Comparison of ENCODE assay signal across 2 cellular contexts in the genomic region with DNA sequence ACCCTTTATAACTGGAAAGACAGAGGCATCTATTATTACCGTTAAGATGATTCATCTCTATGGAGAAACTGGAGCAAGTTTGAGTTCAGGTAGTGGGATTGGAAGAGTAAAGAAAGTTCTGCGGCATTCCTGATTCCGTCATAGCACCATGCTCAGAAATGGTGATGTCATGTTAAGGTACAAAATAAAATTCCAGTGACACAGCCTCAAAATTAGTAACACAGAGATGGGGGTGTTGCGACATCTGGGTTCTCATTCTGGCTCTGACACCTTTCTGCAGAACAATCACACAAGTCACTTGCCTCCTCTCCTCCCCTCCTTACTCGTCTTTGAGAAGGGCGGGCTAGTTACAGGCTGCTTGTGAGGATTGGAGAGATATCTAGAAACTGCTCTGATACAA.
TF ChIP-seq lines count a peak whose summit lies in the region.

No MANE protein-coding gene starts in this region.

TF ChIP-seq in GM23338, 12 proteins besides CTCF, POLR2A, EP300 and RAD21:
- TF ChIP-seq, protein P1, sequence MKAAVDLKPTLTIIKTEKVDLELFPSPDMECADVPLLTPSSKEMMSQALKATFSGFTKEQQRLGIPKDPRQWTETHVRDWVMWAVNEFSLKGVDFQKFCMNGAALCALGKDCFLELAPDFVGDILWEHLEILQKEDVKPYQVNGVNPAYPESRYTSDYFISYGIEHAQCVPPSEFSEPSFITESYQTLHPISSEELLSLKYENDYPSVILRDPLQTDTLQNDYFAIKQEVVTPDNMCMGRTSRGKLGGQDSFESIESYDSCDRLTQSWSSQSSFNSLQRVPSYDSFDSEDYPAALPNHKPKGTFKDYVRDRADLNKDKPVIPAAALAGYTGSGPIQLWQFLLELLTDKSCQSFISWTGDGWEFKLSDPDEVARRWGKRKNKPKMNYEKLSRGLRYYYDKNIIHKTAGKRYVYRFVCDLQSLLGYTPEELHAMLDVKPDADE (IDR thresholded peaks at IDR 0.05), result no peak
- TF ChIP-seq NANOG (IDR thresholded peaks at IDR 0.05; ENCODE audit: borderline replicate concordance) (no peak), JUNB (IDR thresholded peaks at IDR 0.05; ENCODE audit: unreplicated experiment) (no peak), EZH2 (IDR thresholded peaks at IDR 0.05; ENCODE audit: low read depth, unreplicated experiment) (no peak)
- TF ChIP-seq, protein P2, sequence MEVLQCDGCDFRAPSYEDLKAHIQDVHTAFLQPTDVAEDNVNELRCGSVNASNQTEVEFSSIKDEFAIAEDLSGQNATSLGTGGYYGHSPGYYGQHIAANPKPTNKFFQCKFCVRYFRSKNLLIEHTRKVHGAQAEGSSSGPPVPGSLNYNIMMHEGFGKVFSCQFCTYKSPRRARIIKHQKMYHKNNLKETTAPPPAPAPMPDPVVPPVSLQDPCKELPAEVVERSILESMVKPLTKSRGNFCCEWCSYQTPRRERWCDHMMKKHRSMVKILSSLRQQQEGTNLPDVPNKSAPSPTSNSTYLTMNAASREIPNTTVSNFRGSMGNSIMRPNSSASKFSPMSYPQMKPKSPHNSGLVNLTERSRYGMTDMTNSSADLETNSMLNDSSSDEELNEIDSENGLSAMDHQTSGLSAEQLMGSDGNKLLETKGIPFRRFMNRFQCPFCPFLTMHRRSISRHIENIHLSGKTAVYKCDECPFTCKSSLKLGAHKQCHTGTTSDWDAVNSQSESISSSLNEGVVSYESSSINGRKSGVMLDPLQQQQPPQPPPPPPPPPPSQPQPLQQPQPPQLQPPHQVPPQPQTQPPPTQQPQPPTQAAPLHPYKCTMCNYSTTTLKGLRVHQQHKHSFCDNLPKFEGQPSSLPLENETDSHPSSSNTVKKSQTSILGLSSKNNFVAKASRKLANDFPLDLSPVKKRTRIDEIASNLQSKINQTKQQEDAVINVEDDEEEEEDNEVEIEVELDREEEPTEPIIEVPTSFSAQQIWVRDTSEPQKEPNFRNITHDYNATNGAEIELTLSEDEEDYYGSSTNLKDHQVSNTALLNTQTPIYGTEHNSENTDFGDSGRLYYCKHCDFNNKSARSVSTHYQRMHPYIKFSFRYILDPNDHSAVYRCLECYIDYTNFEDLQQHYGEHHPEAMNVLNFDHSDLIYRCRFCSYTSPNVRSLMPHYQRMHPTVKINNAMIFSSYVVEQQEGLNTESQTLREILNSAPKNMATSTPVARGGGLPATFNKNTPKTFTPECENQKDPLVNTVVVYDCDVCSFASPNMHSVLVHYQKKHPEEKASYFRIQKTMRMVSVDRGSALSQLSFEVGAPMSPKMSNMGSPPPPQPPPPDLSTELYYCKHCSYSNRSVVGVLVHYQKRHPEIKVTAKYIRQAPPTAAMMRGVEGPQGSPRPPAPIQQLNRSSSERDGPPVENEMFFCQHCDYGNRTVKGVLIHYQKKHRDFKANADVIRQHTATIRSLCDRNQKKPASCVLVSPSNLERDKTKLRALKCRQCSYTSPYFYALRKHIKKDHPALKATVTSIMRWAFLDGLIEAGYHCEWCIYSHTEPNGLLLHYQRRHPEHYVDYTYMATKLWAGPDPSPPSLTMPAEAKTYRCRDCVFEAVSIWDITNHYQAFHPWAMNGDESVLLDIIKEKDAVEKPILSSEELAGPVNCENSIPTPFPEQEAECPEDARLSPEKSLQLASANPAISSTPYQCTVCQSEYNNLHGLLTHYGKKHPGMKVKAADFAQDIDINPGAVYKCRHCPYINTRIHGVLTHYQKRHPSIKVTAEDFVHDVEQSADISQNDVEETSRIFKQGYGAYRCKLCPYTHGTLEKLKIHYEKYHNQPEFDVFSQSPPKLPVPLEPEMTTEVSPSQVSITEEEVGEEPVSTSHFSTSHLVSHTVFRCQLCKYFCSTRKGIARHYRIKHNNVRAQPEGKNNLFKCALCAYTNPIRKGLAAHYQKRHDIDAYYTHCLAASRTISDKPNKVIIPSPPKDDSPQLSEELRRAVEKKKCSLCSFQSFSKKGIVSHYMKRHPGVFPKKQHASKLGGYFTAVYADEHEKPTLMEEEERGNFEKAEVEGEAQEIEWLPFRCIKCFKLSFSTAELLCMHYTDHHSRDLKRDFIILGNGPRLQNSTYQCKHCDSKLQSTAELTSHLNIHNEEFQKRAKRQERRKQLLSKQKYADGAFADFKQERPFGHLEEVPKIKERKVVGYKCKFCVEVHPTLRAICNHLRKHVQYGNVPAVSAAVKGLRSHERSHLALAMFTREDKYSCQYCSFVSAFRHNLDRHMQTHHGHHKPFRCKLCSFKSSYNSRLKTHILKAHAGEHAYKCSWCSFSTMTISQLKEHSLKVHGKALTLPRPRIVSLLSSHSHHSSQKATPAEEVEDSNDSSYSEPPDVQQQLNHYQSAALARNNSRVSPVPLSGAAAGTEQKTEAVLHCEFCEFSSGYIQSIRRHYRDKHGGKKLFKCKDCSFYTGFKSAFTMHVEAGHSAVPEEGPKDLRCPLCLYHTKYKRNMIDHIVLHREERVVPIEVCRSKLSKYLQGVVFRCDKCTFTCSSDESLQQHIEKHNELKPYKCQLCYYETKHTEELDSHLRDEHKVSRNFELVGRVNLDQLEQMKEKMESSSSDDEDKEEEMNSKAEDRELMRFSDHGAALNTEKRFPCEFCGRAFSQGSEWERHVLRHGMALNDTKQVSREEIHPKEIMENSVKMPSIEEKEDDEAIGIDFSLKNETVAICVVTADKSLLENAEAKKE (CRISPR knock-in tag; IDR thresholded peaks at IDR 0.05), result no peak

TF ChIP-seq in H1, 55 proteins besides CTCF, POLR2A, EP300 and RAD21:
- TF ChIP-seq YY1 (IDR thresholded peaks at IDR 0.05; ENCODE audit: low read depth, low read length) (no peak), CEBPB (IDR thresholded peaks at IDR 0.05; ENCODE audit: low read depth, low read length) (peak; percentile 31; the same call in 1 of the 2 replicates)
